ENCODE assay signal across 12 cellular contexts in the genomic region with DNA sequence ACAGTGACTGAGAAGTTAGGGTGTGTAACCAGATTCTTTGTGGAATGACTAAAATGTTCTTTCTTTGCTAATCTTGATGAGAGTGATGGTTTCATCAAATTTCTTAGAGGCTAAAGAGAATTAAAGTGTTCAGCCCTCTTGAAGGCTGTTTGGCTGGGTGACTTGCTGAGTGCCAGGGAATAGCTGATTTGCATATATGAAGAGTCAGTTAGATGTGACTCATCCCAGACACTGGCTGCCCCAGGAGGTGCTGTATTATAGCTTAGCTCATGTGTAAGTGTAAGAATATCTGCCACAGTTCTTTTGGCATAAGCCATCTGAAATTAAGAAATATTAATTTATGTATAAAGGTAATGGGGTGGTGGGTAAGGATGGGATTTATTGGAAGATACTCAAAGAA.
DNase-seq lines count a peak whose midpoint lies in the region; ATAC-seq and TF ChIP-seq lines count a peak whose summit lies in the region.
"Had no signal": no experiment of that assay in that cellular context is flagged by ENCODE, and none has a peak within 500 bp of the region (broad histone marks: within the 10 kb centered on the region; RNA-seq: fewer than 3 reads in every experiment).

No MANE protein-coding gene starts in this region.

- H3K4me1 Mint-ChIP-seq in H9 = peaks cover 25 to 28% of the 10 kb centered on the region in 2 experiments
- H3K4me1 Mint-ChIP-seq: central memory CD8-positive, alpha-beta T cell; naive thymus-derived CD8-positive, alpha-beta T cell; stimulated activated memory B cell treated with anti-CD40 and anti-IgM and Interleukin-4, amounts not matched to agents 10 μg/mL and 1 μg/mL and 100 μg/mL, for 72 hours; T-helper 17 cell had no signal

- no peaks in the 10 kb centered on the region for H3K9me3 Mint-ChIP-seq in H9

- H2BK120ac ChIP-seq in H9 (ENCODE audit: low read depth, low read length, poor library complexity, severe bottlenecking) = no peak overlapping the region

- H3K4me2 ChIP-seq in H9 (ENCODE audit: insufficient read depth, insufficient read length, low read length) = no peak overlapping the region

- intact Hi-C loops in posterior vena cava (cut with DNase I) = no loop called here

- no peak overlapping the region for H2BK15ac ChIP-seq in H9 (ENCODE audit: low read depth, low read length)

- no peak overlapping the region for H3K56ac ChIP-seq in H9 (ENCODE audit: insufficient read length, low read depth, low read length)

- no peaks in the 10 kb centered on the region for H4K20me1 ChIP-seq in H9 (ENCODE audit: control insufficient read depth, insufficient read depth, insufficient read length)

- no peak overlapping the region for H2BK5ac ChIP-seq in H9 (ENCODE audit: insufficient read length, low read length)

- no peak overlapping the region for H2BK20ac ChIP-seq in H9 (ENCODE audit: low read depth, low read length, poor library complexity, severe bottlenecking)

- no peak overlapping the region for H3K4me3 Mint-ChIP-seq in H9
- H3K4me3 Mint-ChIP-seq: central memory CD8-positive, alpha-beta T cell; naive thymus-derived CD8-positive, alpha-beta T cell; stimulated activated memory B cell treated with anti-CD40 and anti-IgM and Interleukin-4, amounts not matched to agents 10 μg/mL and 1 μg/mL and 100 μg/mL, for 72 hours; T-helper 17 cell had no signal

- peak overlapping the region in 2 of 3 experiments; percentile 7 to 78; a peak in 3 of 7 replicates for H3K27ac Mint-ChIP-seq in H9
- H3K27ac Mint-ChIP-seq: naive thymus-derived CD8-positive, alpha-beta T cell; stimulated activated memory B cell treated with anti-CD40 and anti-IgM and Interleukin-4, amounts not matched to agents 10 μg/mL and 1 μg/mL and 100 μg/mL, for 72 hours; T-helper 17 cell had no signal

- H2BK12ac ChIP-seq in H9 (ENCODE audit: insufficient read length, low read depth, low read length) = no peak overlapping the region

- no peaks in the 10 kb centered on the region for H3K9me3 ChIP-seq in H9 (ENCODE audit: control insufficient read depth, low read depth, low read length)

- H2AK5ac ChIP-seq in H9 (ENCODE audit: insufficient read length, low read length) = no peak overlapping the region

- no peak overlapping the region for H3T11ph ChIP-seq in H9 (ENCODE audit: low read length)

- H2AFZ ChIP-seq in H9 (ENCODE audit: low read length) = no peak overlapping the region

- no peak overlapping the region for H3K4ac ChIP-seq in H9 (ENCODE audit: low read depth, low read length)

- TF ChIP-seq CTCF in H9 (conservative IDR thresholded peaks at IDR 0.05) = no peak
- TF ChIP-seq CTCF in fibroblast of pulmonary artery (IDR thresholded peaks at IDR 0.05; ENCODE audit: low read length, missing control alignments) = no peak

- H3K4me1 ChIP-seq in H9 (ENCODE audit: insufficient read depth, low read length) = peaks cover 4% of the 10 kb centered on the region; the same call in 1 of the 2 replicates

- H4K8ac ChIP-seq in H9 (replicated peaks; ENCODE audit: insufficient read length, low read depth, low read length) = no peak overlapping the region

- H3K27ac ChIP-seq in H9 (ENCODE audit: insufficient read length, low read depth, low read length) = no peak overlapping the region

- H3K79me2 ChIP-seq in H9 (ENCODE audit: insufficient read depth, low read length) = no peaks in the 10 kb centered on the region

- no peaks in the 10 kb centered on the region for H3K36me3 Mint-ChIP-seq in H9 (ENCODE audit: insufficient read depth in 1 of 3, low read depth in 3 of 3)
- H3K36me3 Mint-ChIP-seq: naive thymus-derived CD8-positive, alpha-beta T cell; stimulated activated memory B cell treated with anti-CD40 and anti-IgM and Interleukin-4, amounts not matched to agents 10 μg/mL and 1 μg/mL and 100 μg/mL, for 72 hours had no signal

- H3K4me3 ChIP-seq in fibroblast of pulmonary artery (replicated peaks; ENCODE audit: low read depth, low read length) = no peak overlapping the region

- no peak overlapping the region for H3K23ac ChIP-seq in H9 (ENCODE audit: insufficient read length, low read depth, low read length)

- DNase-seq in Ammon's horn (ENCODE audit: low spot score) = peak; percentile 38
- no peak for DNase-seq in H9
- DNase-seq in NCI-H446 (lab: John Stamatoyannopoulos, UW) = peak; percentile 69 to 89
- peak; percentile 28 for DNase-seq in fibroblast of pulmonary artery (ENCODE audit: low read depth)
- DNase-seq in activated CD4-positive, CD25-positive, alpha-beta regulatory T cell treated with anti-CD3 and anti-CD28 coated beads, Interleukin-2, amount 50 U/mL, for 72 hours = no peak
- DNase-seq in activated naive CD4-positive, alpha-beta T cell (lab: John Stamatoyannopoulos, UW) = no peak
- no peak for DNase-seq in posterior vena cava (ENCODE audit: low spot score)
- DNase-seq: naive thymus-derived CD8-positive, alpha-beta T cell; T-helper 17 cell had no signal

- H3K23me2 ChIP-seq in H9 (ENCODE audit: insufficient read length, low read depth, low read length, poor library complexity, severe bottlenecking) = no peaks in the 10 kb centered on the region

- H3K18ac ChIP-seq in H9 (ENCODE audit: insufficient read length, low read depth, low read length) = no peak overlapping the region

- no peak overlapping the region for H3K9ac ChIP-seq in H9 (ENCODE audit: extremely low read depth, insufficient read length, low read length)

- no peak overlapping the region for H4K91ac ChIP-seq in H9 (ENCODE audit: insufficient read length, low read depth, low read length)

- no peak overlapping the region for H3K14ac ChIP-seq in H9 (ENCODE audit: insufficient read depth, low read length)

- ATAC-seq in GM21619 (IDR thresholded peaks at IDR 0.05; ENCODE audit: unreplicated experiment) = no peak
- ATAC-seq: naive thymus-derived CD8-positive, alpha-beta T cell; stimulated activated memory B cell treated with anti-CD40 and anti-IgM and Interleukin-4, amounts not matched to agents 10 μg/mL and 1 μg/mL and 100 μg/mL, for 72 hours; T-helper 17 cell had no signal

- H3K79me1 ChIP-seq in H9 (ENCODE audit: insufficient read depth, low read depth, low read length, poor library complexity, severe bottlenecking) = no peaks in the 10 kb centered on the region

- no peaks in the 10 kb centered on the region for H3K27me3 ChIP-seq in H9 (ENCODE audit: insufficient read depth, low read length)

- no peaks in the 10 kb centered on the region for H3K27me3 Mint-ChIP-seq in H9 (ENCODE audit: low read depth)
- H3K27me3 Mint-ChIP-seq: central memory CD8-positive, alpha-beta T cell; naive thymus-derived CD8-positive, alpha-beta T cell; stimulated activated memory B cell treated with anti-CD40 and anti-IgM and Interleukin-4, amounts not matched to agents 10 μg/mL and 1 μg/mL and 100 μg/mL, for 72 hours; T-helper 17 cell had no signal

- no peak overlapping the region for H4K5ac ChIP-seq in H9 (ENCODE audit: insufficient read length, low read depth, low read length)

Comparison
In these comparisons a context has a peak if more than half of its experiments do, and no peak if none do; other contexts are left out.
1. DNase-seq: peak in Ammon's horn (single experiment), NCI-H446 (2 of 2) and fibroblast of pulmonary artery (single experiment); none in H9 (single experiment), activated CD4-positive, CD25-positive, alpha-beta regulatory T cell treated with anti-CD3 and anti-CD28 coated beads, Interleukin-2, amount 50 U/mL, for 72 hours (single experiment), activated naive CD4-positive, alpha-beta T cell (0 of 4) and posterior vena cava (single experiment).